In the genomic region with DNA sequence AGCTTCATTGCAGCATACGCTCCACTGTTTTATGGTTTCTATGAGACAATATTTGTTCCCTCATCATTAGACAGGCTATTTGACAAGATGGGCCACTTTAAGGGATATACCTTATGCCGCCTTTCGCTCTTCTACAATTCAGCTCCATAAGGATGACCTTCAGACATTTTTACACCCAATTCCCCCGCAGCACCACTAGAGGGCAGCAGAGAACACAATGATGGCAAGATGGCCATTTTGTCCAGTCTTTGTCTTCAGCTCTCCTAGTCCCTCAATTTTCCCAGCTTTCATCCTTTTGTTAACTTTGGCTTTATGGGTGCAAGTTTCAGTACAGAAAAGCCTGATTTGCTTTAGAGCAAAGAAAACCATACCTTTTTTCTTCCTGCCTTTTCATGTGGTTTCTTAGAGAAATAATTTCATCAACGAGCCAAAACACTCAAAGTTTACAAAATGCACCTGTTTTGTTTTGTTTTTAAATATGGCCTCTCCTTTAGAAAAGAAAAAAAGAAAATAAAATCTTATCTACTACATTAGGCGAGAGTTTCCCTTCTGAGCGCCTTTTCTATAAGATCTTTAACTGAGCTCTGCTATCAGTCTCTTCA, we compare ENCODE assay signal across 8 cellular contexts.
DNase-seq lines count a peak whose midpoint lies in the region; ATAC-seq, FAIRE-seq and TF ChIP-seq lines count a peak whose summit lies in the region.

No MANE protein-coding gene starts in this region.

- FAIRE-seq in endothelial cell of umbilical vein (lab: Jason Lieb, UNC), result peak; percentile 85

- intact Hi-C loops in activated CD8-positive, alpha-beta T cell treated with anti-CD3 and anti-CD28 coated beads for 36 hours (cut with micrococcal nuclease), result loop anchor here (5.0 to 10.0 kb wide), 2 partner anchors 721 to 833 kb away; no protein-coding TSS in a partner anchor
- intact Hi-C loops in endothelial cell of umbilical vein (cut with micrococcal nuclease), result loop anchor here (1.0 kb wide), 1 partner anchor 831 kb away; no protein-coding TSS in a partner anchor

- no peaks in the 10 kb centered on the region for H3K36me3 Mint-ChIP-seq in activated CD8-positive, alpha-beta T cell treated with anti-CD3 and anti-CD28 coated beads for 36 hours (ENCODE audit: low read depth)
- no peaks in the 10 kb centered on the region for H3K36me3 Mint-ChIP-seq in naive B cell

- TF ChIP-seq CTCF in activated CD8-positive, alpha-beta T cell treated with anti-CD3 and anti-CD28 coated beads for 36 hours (IDR thresholded peaks at IDR 0.05), result peak; percentile 89
- TF ChIP-seq CTCF in endothelial cell of umbilical vein (IDR thresholded peaks at IDR 0.05; ENCODE audit: extremely low read depth in 1 of 2, insufficient read depth in 1 of 2, low read depth in 1 of 2, low read length in 2 of 2), result peak; percentile 86 to 88

- no peak for TF ChIP-seq POLR2A in endothelial cell of umbilical vein (IDR thresholded peaks at IDR 0.05; ENCODE audit: low read depth, low read length)

- H3K9ac ChIP-seq in endothelial cell of umbilical vein (replicated peaks; ENCODE audit: extremely low read depth, insufficient read depth, low read length), result no peak overlapping the region

- DNase-seq in ELF-1 (ENCODE audit: low read depth, low spot score) (peak; percentile 74), NCI-H526 (lab: John Stamatoyannopoulos, UW) (peak; percentile 47 to 68), endothelial cell of umbilical vein (ENCODE audit: low read depth, low spot score) (peak; percentile 60), naive B cell (peak; percentile 31)
- peak; percentile 67 for DNase-seq in activated CD8-positive, alpha-beta T cell treated with anti-CD3 and anti-CD28 coated beads for 36 hours
- peak; percentile 56 for DNase-seq in stimulated activated naive CD8-positive, alpha-beta T cell treated with anti-CD3 and anti-CD28 coated beads, Interleukin-15, Interleukin-2, amounts not matched to agents 100 U/mL and 50 U/mL, for 24 hours

- H3K4me3 ChIP-seq in endothelial cell of umbilical vein (replicated peaks in 1 of 3; ENCODE audit: insufficient read depth in 1 of 3, low read depth in 1 of 3, low read length in 3 of 3), result no peak overlapping the region

- no peaks in the 10 kb centered on the region for H3K9me1 ChIP-seq in endothelial cell of umbilical vein (replicated peaks; ENCODE audit: control insufficient read depth, extremely low read depth, insufficient read depth, low read length)

- H3K27ac Mint-ChIP-seq in activated CD8-positive, alpha-beta T cell treated with anti-CD3 and anti-CD28 coated beads for 36 hours, result no peak overlapping the region
- H3K27ac Mint-ChIP-seq in naive B cell, result peak overlapping the region in 1 of 6 donors; percentile 26

- no peaks in the 10 kb centered on the region for H3K36me3 ChIP-seq in endothelial cell of umbilical vein (ENCODE audit: control insufficient read depth in 2 of 2, extremely low read depth in 1 of 2, insufficient read depth in 2 of 2, low read length in 2 of 2)

- no peaks in the 10 kb centered on the region for H3K4me1 ChIP-seq in endothelial cell of umbilical vein (ENCODE audit: control insufficient read depth, extremely low read depth, insufficient read depth, low read length)

- H3K4me1 Mint-ChIP-seq in activated CD8-positive, alpha-beta T cell treated with anti-CD3 and anti-CD28 coated beads for 36 hours (ENCODE audit: low read depth), result no peaks in the 10 kb centered on the region
- no peaks in the 10 kb centered on the region for H3K4me1 Mint-ChIP-seq in naive B cell

- POLR2A ChIA-PET in activated CD8-positive, alpha-beta T cell treated with anti-CD3 and anti-CD28 coated beads for 36 hours (lab: Charles Lee), result no interaction called here
- POLR2A ChIA-PET in endothelial cell of umbilical vein (lab: Charles Lee), result no interaction called here

- H4K20me1 ChIP-seq in endothelial cell of umbilical vein (replicated peaks; ENCODE audit: control insufficient read depth, extremely low read depth, insufficient read depth, low read length), result no peaks in the 10 kb centered on the region

- dilution Hi-C loops in endothelial cell of umbilical vein (cut with MboI; ENCODE audit: extremely low pct_ligation_motif_present, low sequenced_read_pairs), result no loop called here

- no peak overlapping the region for H2AFZ ChIP-seq in endothelial cell of umbilical vein (ENCODE audit: low read depth, low read length)

- no peak overlapping the region for H3K4me3 Mint-ChIP-seq in activated CD8-positive, alpha-beta T cell treated with anti-CD3 and anti-CD28 coated beads for 36 hours
- no peak overlapping the region for H3K4me3 Mint-ChIP-seq in naive B cell

- H3K9me3 ChIP-seq in endothelial cell of umbilical vein (replicated peaks; ENCODE audit: control insufficient read depth, insufficient read depth, low read length), result no peaks in the 10 kb centered on the region

- CTCF ChIA-PET in activated CD8-positive, alpha-beta T cell treated with anti-CD3 and anti-CD28 coated beads for 36 hours (lab: Charles Lee), result interaction anchor here (0.8 to 2.8 kb wide), 29 partner anchors 9 to 1092 kb away, joined by 3 to 25 read pairs (median 4); no protein-coding TSS in a partner anchor
- CTCF ChIA-PET in endothelial cell of umbilical vein (lab: Charles Lee), result interaction anchor here (0.6 to 2.5 kb wide), 40 partner anchors 9 to 1385 kb away, joined by 3 to 146 read pairs (median 4); a partner anchor contains a TSS

- no TSS peak for BruUV-seq in endothelial cell of umbilical vein (replicated peaks; lab: Mats Ljungman, UMichigan)

- no peak overlapping the region for H3K27ac ChIP-seq in endothelial cell of umbilical vein (ENCODE audit: insufficient read depth, low read depth, low read length)

- no peaks in the 10 kb centered on the region for H3K27me3 Mint-ChIP-seq in activated CD8-positive, alpha-beta T cell treated with anti-CD3 and anti-CD28 coated beads for 36 hours
- H3K27me3 Mint-ChIP-seq in naive B cell, result peaks cover 0 to 9% (median 6%) of the 10 kb centered on the region in 3 donors

- no peaks in the 10 kb centered on the region for H3K79me2 ChIP-seq in endothelial cell of umbilical vein (ENCODE audit: control insufficient read depth, insufficient read depth, low read length)

- peak; percentile 54 for ATAC-seq in HG03439 (IDR thresholded peaks at IDR 0.05; ENCODE audit: unreplicated experiment)
- ATAC-seq in activated CD8-positive, alpha-beta T cell treated with anti-CD3 and anti-CD28 coated beads for 36 hours, result no peak
- ATAC-seq in naive B cell (ENCODE audit: low read depth in 2 of 2), result no peak
- no peak for ATAC-seq in stimulated activated naive CD8-positive, alpha-beta T cell treated with anti-CD3 and anti-CD28 coated beads, Interleukin-15, Interleukin-2, amounts not matched to agents 100 U/mL and 50 U/mL, for 24 hours
- ATAC-seq in HG03025 (IDR thresholded peaks at IDR 0.05; ENCODE audit: low FRiP score, unreplicated experiment), result no peak

- no peaks in the 10 kb centered on the region for H3K9me3 Mint-ChIP-seq in activated CD8-positive, alpha-beta T cell treated with anti-CD3 and anti-CD28 coated beads for 36 hours
- H3K9me3 Mint-ChIP-seq in naive B cell, result peaks cover 0 to 4% (median 0%) of the 10 kb centered on the region in 7 donors

- no peaks in the 10 kb centered on the region for H3K27me3 ChIP-seq in endothelial cell of umbilical vein (ENCODE audit: control insufficient read depth in 2 of 2, insufficient read depth in 2 of 2, low read length in 2 of 2)

- H3K4me2 ChIP-seq in endothelial cell of umbilical vein (ENCODE audit: insufficient read depth, low read length), result no peak overlapping the region

TF ChIP-seq in endothelial cell of umbilical vein, 7 proteins besides CTCF, POLR2A, EP300 and RAD21:
- TF ChIP-seq POLR2AphosphoS5 (IDR thresholded peaks at IDR 0.05; ENCODE audit: insufficient read depth, low read depth, low read length) (no peak), JUN (IDR thresholded peaks at IDR 0.05; ENCODE audit: borderline replicate concordance, insufficient read depth, insufficient read length, low read depth) (no peak)
- TF ChIP-seq, protein P1, sequence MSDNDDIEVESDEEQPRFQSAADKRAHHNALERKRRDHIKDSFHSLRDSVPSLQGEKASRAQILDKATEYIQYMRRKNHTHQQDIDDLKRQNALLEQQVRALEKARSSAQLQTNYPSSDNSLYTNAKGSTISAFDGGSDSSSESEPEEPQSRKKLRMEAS (IDR thresholded peaks at IDR 0.05; ENCODE audit: insufficient read depth, insufficient read length), result no peak
